In the genomic region with DNA sequence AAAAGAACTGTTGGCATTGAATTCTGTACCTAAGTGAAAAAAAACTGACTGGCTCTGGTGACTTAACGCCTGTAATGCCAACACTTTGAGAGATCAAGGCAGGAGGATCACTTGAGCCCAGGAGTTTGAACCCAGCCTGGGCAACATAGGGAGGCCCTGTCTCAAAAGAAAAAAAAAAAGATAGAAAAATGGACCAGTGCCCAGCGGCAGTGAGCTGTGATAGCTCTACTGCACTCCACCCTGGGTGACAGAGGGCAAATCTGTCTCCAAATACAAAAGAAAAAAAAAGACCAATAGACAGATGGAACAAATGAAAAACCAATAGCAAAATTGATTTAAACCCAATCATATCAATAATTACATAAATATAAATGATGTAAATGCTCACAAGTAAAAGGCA, we compare ENCODE assay signal across 8 cellular contexts. TPM values are rescaled to one million over a fixed set of nuclear protein-coding genes. Genes with fewer than 3 reads are reported as not detected.
DNase-seq lines count a peak whose midpoint lies in the region; ATAC-seq and TF ChIP-seq lines count a peak whose summit lies in the region.
"Had no signal": no experiment of that assay in that cellular context is flagged by ENCODE, and none has a peak within 500 bp of the region (broad histone marks: within the 10 kb centered on the region; RNA-seq: fewer than 3 reads in every experiment).

No MANE protein-coding gene starts in this region.

- DNase-seq in activated T-cell treated with anti-CD3 and anti-CD28 coated beads, Interleukin-2, amount 50 U/mL, for 72 hours, result no peak
- DNase-seq in activated T-cell treated with anti-CD3 and anti-CD28 coated beads for 4 hours, result no peak
- DNase-seq in thyroid gland, result peak; percentile 18 to 24
- no peak for DNase-seq in hippocampal formation (lab: John Stamatoyannopoulos, UW)

- no peak overlapping the region for H3K27ac Mint-ChIP-seq in activated T-cell treated with anti-CD3 and anti-CD28 coated beads, Interleukin-2, amount 50 U/mL, for 72 hours

- peaks cover 22% of the 10 kb centered on the region for H3K27me3 Mint-ChIP-seq in activated T-cell treated with anti-CD3 and anti-CD28 coated beads, Interleukin-2, amount 50 U/mL, for 72 hours (ENCODE audit: low read depth)

- H3K36me3 Mint-ChIP-seq in activated T-cell treated with anti-CD3 and anti-CD28 coated beads, Interleukin-2, amount 50 U/mL, for 72 hours (ENCODE audit: insufficient read depth in 2 of 2), result peaks cover 8 to 10% of the 10 kb centered on the region in 2 donors

- peaks cover 26% of the 10 kb centered on the region for H3K27me3 ChIP-seq in iPS-15b (ENCODE audit: control insufficient read depth, insufficient read depth, low read length)
- no peaks in the 10 kb centered on the region for H3K27me3 ChIP-seq in thyroid gland

- H3K36me3 ChIP-seq in iPS-15b (ENCODE audit: control insufficient read depth, insufficient read depth, low read length), result no peaks in the 10 kb centered on the region
- H3K36me3 ChIP-seq in thyroid gland, result no peaks in the 10 kb centered on the region

- no peak overlapping the region for H3K9ac ChIP-seq in iPS-15b (ENCODE audit: low read depth, low read length)

- TF ChIP-seq POLR2A in thyroid gland (IDR thresholded peaks at IDR 0.05), result no peak

- 12 to 20% methylated on average over 2 of the region's 2 CpGs for WGBS in thyroid gland, 2 donors

- TF ChIP-seq CTCF in thyroid gland (IDR thresholded peaks at IDR 0.05), result no peak

- no peak for ATAC-seq in activated T-cell treated with anti-CD3 and anti-CD28 coated beads, Interleukin-2, amount 50 U/mL, for 72 hours (replicated peaks in 1 of 2)
- ATAC-seq in activated CD4-positive, CD25-positive, alpha-beta regulatory T cell treated with anti-CD3 and anti-CD28 coated beads, Interleukin-2, amount 50 U/mL, for 24 hours, result no peak

- peaks cover 7% of the 10 kb centered on the region for H3K4me1 Mint-ChIP-seq in activated T-cell treated with anti-CD3 and anti-CD28 coated beads, Interleukin-2, amount 50 U/mL, for 72 hours (ENCODE audit: low read depth)

- H3K4me1 ChIP-seq in iPS-15b (ENCODE audit: control insufficient read depth, insufficient read depth, low read length) (no peaks in the 10 kb centered on the region), thyroid gland (peaks cover 9 to 11% of the 10 kb centered on the region in 2 donors)

- H3K9me3 ChIP-seq in iPS-15b (ENCODE audit: control insufficient read depth, insufficient read depth, low read length) (peaks cover 2% of the 10 kb centered on the region), thyroid gland (no peaks in the 10 kb centered on the region)

- peak overlapping the region; percentile 40 for H3K4me3 ChIP-seq in iPS-15b (ENCODE audit: low read depth, low read length)
- H3K4me3 ChIP-seq in thyroid gland (replicated peaks in 1 of 3), result peak overlapping the region in 1 of 3 donors; percentile 36

- intact Hi-C loops in thyroid gland (cut with DNase I), result no loop called here

- H3K4me3 Mint-ChIP-seq in activated T-cell treated with anti-CD3 and anti-CD28 coated beads, Interleukin-2, amount 50 U/mL, for 72 hours, result peak overlapping the region; percentile 52 to 61

- H3K27ac ChIP-seq in thyroid gland, result no peak overlapping the region
- H3K27ac ChIP-seq: C4-2B, epithelial cell of prostate had no signal

- peaks cover 0 to 5% of the 10 kb centered on the region in 2 donors for H3K9me3 Mint-ChIP-seq in activated T-cell treated with anti-CD3 and anti-CD28 coated beads, Interleukin-2, amount 50 U/mL, for 72 hours

RNA-seq across cellular contexts. Expression of a gene that starts 0.7 kb away (rescaled TPM):
- under 1 TPM; 0.35 to 0.46 TPM for total RNA-seq in activated T-cell treated with anti-CD3 and anti-CD28 coated beads, Interleukin-2, amount 50 U/mL, for 72 hours
- 1 to 10 TPM; 1.8 to 3.5 (median 2.3) TPM for total RNA-seq in thyroid gland

RNA-seq across cellular contexts. Expression of a gene that starts 22.7 kb away (rescaled TPM):
- total RNA-seq in activated T-cell treated with anti-CD3 and anti-CD28 coated beads, Interleukin-2, amount 50 U/mL, for 72 hours, result 10 to 100 TPM; 31.8 to 41.7 TPM
- 100 to 1,000 TPM in 2 of 4 donors, 10 to 100 TPM in 2; 70.8 to 136 (median 110) TPM for total RNA-seq in thyroid gland

RNA-seq across cellular contexts. Expression of a gene that starts 22.9 kb away (rescaled TPM):
- total RNA-seq in activated T-cell treated with anti-CD3 and anti-CD28 coated beads, Interleukin-2, amount 50 U/mL, for 72 hours, result 10 to 100 TPM in 1 of 2 donors, 1 to 10 TPM in 1; 9.5 to 10.5 TPM
- total RNA-seq in thyroid gland, result 10 to 100 TPM; 17.6 to 24.6 (median 17.8) TPM

RNA-seq across cellular contexts. Expression of a gene that starts 37.6 kb away (rescaled TPM):
- total RNA-seq in activated T-cell treated with anti-CD3 and anti-CD28 coated beads, Interleukin-2, amount 50 U/mL, for 72 hours, result 10 to 100 TPM; 43.7 to 52.7 TPM
- total RNA-seq in thyroid gland, result 10 to 100 TPM; 16.0 to 19.5 (median 17.5) TPM

RNA-seq across cellular contexts. Expression of a gene that starts 37.9 kb away (rescaled TPM):
- 10 to 100 TPM; 36.5 to 38.5 TPM for total RNA-seq in activated T-cell treated with anti-CD3 and anti-CD28 coated beads, Interleukin-2, amount 50 U/mL, for 72 hours
- total RNA-seq in thyroid gland, result 10 to 100 TPM; 32.8 to 54.1 (median 43.0) TPM

Comparison
In these comparisons a context has a peak if more than half of its experiments do, and no peak if none do; other contexts are left out.
1. DNase-seq: peak in thyroid gland (2 of 2); none in activated T-cell treated with anti-CD3 and anti-CD28 coated beads, Interleukin-2, amount 50 U/mL, for 72 hours (0 of 2), activated T-cell treated with anti-CD3 and anti-CD28 coated beads for 4 hours (single experiment) and hippocampal formation (0 of 2).